1 cellular context compared by ENCODE assay signal in the genomic region with DNA sequence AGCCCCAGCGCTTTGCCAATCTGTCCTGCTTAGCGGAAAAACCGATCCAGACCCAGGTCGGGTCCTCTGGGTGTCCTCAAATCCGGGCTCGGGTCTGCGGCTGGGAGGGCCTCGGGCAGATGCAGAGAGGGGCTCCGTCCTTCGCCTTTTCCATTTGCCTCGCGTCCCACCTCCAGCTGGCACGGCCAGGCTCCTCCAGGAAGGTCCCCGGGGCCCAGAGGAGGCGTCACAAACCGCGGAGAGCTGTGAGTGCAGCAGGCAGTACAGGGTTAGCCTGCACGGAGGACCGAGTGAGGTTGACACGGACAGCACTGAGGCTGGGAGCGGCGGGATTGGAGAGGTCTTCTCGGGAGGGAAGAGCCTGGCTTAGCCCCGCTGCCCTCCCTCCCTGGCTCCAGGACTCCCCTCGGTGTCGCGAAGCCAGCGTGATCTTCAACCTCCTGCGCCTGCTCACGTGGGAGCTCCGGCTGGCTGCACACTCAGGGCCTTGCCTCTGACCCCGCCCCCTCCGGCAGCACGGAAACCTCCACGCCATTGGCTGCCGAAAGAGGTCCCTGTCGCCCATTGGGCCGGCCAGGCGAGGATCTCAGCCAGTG.
TF ChIP-seq lines count a peak whose summit lies in the region.

No MANE protein-coding gene starts in this region.

TF ChIP-seq in WTC11, 78 proteins besides CTCF, POLR2A, EP300 and RAD21 (continued from another document and continues in another):
- TF ChIP-seq AR (CRISPR knock-in tag; IDR thresholded peaks at IDR 0.05) (no peak), ZBTB21 (CRISPR knock-in tag; IDR thresholded peaks at IDR 0.05; ENCODE audit: borderline replicate concordance) (no peak), EMX1 (CRISPR knock-in tag; IDR thresholded peaks at IDR 0.05) (no peak), TEAD1 (CRISPR knock-in tag; IDR thresholded peaks at IDR 0.05) (no peak), USF2 (CRISPR knock-in tag; IDR thresholded peaks at IDR 0.05) (0 out of 2 replicates have a peak, but pooled peaks have one; percentile 21), CREB1 (CRISPR knock-in tag; IDR thresholded peaks at IDR 0.05) (peak; percentile 27; the same call in 1 of the 2 replicates), SP1 (CRISPR knock-in tag; conservative IDR thresholded peaks at IDR 0.05) (no peak), FOXP4 (CRISPR knock-in tag; IDR thresholded peaks at IDR 0.05) (peak; percentile 75; the same call in 1 of the 2 replicates), FOXJ3 (CRISPR knock-in tag; IDR thresholded peaks at IDR 0.05; ENCODE audit: borderline replicate concordance) (no peak), ZSCAN18 (CRISPR knock-in tag; IDR thresholded peaks at IDR 0.05) (no peak), JUN (CRISPR knock-in tag; IDR thresholded peaks at IDR 0.05) (no peak), MAX (CRISPR knock-in tag; IDR thresholded peaks at IDR 0.05) (peak; percentile 67; the same call in 1 of the 2 replicates), ZNF263 (CRISPR knock-in tag; IDR thresholded peaks at IDR 0.05; ENCODE audit: low read depth) (no peak), ATF2 (CRISPR knock-in tag; IDR thresholded peaks at IDR 0.05; ENCODE audit: borderline replicate concordance, low read depth) (no peak), FOXK1 (CRISPR knock-in tag; IDR thresholded peaks at IDR 0.05) (peak; percentile 28; the same call in 1 of the 2 replicates), HMGA2 (CRISPR knock-in tag; IDR thresholded peaks at IDR 0.05) (no peak), ETV6 (CRISPR knock-in tag; IDR thresholded peaks at IDR 0.05) (no peak), HMGXB4 (CRISPR knock-in tag; IDR thresholded peaks at IDR 0.05) (no peak), NFYB (CRISPR knock-in tag; conservative IDR thresholded peaks at IDR 0.05; ENCODE audit: low read depth) (peak; percentile 53), RORB (CRISPR knock-in tag; IDR thresholded peaks at IDR 0.05) (no peak), TEAD4 (CRISPR knock-in tag; IDR thresholded peaks at IDR 0.05) (no peak), NFATC4 (CRISPR knock-in tag; IDR thresholded peaks at IDR 0.05) (no peak), RELA (CRISPR knock-in tag; IDR thresholded peaks at IDR 0.05; ENCODE audit: borderline replicate concordance) (peak; percentile 59; the same call in 1 of the 2 replicates), ZNF423 (CRISPR knock-in tag; IDR thresholded peaks at IDR 0.05) (no peak), ZNF317 (CRISPR knock-in tag; IDR thresholded peaks at IDR 0.05; ENCODE audit: borderline replicate concordance, low read depth) (no peak), ZNF138 (CRISPR knock-in tag; conservative IDR thresholded peaks at IDR 0.05) (no peak)
- TF ChIP-seq, protein P1, sequence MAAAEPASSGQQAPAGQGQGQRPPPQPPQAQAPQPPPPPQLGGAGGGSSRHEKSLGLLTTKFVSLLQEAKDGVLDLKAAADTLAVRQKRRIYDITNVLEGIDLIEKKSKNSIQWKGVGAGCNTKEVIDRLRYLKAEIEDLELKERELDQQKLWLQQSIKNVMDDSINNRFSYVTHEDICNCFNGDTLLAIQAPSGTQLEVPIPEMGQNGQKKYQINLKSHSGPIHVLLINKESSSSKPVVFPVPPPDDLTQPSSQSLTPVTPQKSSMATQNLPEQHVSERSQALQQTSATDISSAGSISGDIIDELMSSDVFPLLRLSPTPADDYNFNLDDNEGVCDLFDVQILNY (CRISPR knock-in tag; IDR thresholded peaks at IDR 0.05): no peak
- TF ChIP-seq, protein P2, sequence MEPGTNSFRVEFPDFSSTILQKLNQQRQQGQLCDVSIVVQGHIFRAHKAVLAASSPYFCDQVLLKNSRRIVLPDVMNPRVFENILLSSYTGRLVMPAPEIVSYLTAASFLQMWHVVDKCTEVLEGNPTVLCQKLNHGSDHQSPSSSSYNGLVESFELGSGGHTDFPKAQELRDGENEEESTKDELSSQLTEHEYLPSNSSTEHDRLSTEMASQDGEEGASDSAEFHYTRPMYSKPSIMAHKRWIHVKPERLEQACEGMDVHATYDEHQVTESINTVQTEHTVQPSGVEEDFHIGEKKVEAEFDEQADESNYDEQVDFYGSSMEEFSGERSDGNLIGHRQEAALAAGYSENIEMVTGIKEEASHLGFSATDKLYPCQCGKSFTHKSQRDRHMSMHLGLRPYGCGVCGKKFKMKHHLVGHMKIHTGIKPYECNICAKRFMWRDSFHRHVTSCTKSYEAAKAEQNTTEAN (CRISPR knock-in tag; IDR thresholded peaks at IDR 0.05): peak; percentile 62; the same call in 1 of the 2 replicates
- TF ChIP-seq, protein P3, sequence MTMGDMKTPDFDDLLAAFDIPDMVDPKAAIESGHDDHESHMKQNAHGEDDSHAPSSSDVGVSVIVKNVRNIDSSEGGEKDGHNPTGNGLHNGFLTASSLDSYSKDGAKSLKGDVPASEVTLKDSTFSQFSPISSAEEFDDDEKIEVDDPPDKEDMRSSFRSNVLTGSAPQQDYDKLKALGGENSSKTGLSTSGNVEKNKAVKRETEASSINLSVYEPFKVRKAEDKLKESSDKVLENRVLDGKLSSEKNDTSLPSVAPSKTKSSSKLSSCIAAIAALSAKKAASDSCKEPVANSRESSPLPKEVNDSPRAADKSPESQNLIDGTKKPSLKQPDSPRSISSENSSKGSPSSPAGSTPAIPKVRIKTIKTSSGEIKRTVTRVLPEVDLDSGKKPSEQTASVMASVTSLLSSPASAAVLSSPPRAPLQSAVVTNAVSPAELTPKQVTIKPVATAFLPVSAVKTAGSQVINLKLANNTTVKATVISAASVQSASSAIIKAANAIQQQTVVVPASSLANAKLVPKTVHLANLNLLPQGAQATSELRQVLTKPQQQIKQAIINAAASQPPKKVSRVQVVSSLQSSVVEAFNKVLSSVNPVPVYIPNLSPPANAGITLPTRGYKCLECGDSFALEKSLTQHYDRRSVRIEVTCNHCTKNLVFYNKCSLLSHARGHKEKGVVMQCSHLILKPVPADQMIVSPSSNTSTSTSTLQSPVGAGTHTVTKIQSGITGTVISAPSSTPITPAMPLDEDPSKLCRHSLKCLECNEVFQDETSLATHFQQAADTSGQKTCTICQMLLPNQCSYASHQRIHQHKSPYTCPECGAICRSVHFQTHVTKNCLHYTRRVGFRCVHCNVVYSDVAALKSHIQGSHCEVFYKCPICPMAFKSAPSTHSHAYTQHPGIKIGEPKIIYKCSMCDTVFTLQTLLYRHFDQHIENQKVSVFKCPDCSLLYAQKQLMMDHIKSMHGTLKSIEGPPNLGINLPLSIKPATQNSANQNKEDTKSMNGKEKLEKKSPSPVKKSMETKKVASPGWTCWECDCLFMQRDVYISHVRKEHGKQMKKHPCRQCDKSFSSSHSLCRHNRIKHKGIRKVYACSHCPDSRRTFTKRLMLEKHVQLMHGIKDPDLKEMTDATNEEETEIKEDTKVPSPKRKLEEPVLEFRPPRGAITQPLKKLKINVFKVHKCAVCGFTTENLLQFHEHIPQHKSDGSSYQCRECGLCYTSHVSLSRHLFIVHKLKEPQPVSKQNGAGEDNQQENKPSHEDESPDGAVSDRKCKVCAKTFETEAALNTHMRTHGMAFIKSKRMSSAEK (CRISPR knock-in tag; IDR thresholded peaks at IDR 0.05; ENCODE audit: borderline replicate concordance): no peak
- TF ChIP-seq, protein P4, sequence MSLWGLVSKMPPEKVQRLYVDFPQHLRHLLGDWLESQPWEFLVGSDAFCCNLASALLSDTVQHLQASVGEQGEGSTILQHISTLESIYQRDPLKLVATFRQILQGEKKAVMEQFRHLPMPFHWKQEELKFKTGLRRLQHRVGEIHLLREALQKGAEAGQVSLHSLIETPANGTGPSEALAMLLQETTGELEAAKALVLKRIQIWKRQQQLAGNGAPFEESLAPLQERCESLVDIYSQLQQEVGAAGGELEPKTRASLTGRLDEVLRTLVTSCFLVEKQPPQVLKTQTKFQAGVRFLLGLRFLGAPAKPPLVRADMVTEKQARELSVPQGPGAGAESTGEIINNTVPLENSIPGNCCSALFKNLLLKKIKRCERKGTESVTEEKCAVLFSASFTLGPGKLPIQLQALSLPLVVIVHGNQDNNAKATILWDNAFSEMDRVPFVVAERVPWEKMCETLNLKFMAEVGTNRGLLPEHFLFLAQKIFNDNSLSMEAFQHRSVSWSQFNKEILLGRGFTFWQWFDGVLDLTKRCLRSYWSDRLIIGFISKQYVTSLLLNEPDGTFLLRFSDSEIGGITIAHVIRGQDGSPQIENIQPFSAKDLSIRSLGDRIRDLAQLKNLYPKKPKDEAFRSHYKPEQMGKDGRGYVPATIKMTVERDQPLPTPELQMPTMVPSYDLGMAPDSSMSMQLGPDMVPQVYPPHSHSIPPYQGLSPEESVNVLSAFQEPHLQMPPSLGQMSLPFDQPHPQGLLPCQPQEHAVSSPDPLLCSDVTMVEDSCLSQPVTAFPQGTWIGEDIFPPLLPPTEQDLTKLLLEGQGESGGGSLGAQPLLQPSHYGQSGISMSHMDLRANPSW (CRISPR knock-in tag; conservative IDR thresholded peaks at IDR 0.05; ENCODE audit: low read depth): no peak
